ENCODE assay signal across 10 cellular contexts in genomic region chr1:12148958-12149790, GRCh38. TPM values are rescaled to one million over a fixed set of nuclear protein-coding genes. Genes with fewer than 3 reads are reported as not detected.
DNase-seq lines count a peak whose midpoint lies in the region; ATAC-seq and TF ChIP-seq lines count a peak whose summit lies in the region.
"Had no signal": no experiment of that assay in that cellular context is flagged by ENCODE, and none has a peak within 500 bp of the region (broad histone marks: within the 10 kb centered on the region; RNA-seq: fewer than 3 reads in every experiment).

No MANE protein-coding gene starts in this region.

- H3K14ac ChIP-seq in neuronal stem cell (ENCODE audit: low read length) = no peak overlapping the region

- H3K4me1 ChIP-seq in right lobe of liver (peaks cover 0 to 49% (median 13%) of the 10 kb centered on the region in 4 donors), neuronal stem cell (ENCODE audit: control insufficient read depth in 2 of 2, insufficient read depth in 1 of 2, low read depth in 1 of 2, low read length in 2 of 2) (peaks cover 3 to 7% of the 10 kb centered on the region in 2 donors)

- H3K4me2 ChIP-seq in neuronal stem cell (ENCODE audit: insufficient read depth, low read length, poor library complexity, severe bottlenecking) = no peak overlapping the region

- no peak overlapping the region for H4K91ac ChIP-seq in neuronal stem cell (ENCODE audit: low read depth, low read length, poor library complexity)

- no peak overlapping the region for H2BK12ac ChIP-seq in neuronal stem cell (ENCODE audit: low read length)

- H3K4me3 Mint-ChIP-seq in stimulated activated naive CD8-positive, alpha-beta T cell treated with anti-CD3 and anti-CD28 coated beads, Interleukin-15, Interleukin-2, amounts not matched to agents 100 ng/mL and 50 ng/mL, for 24 hours = no peak overlapping the region
- H3K4me3 Mint-ChIP-seq in activated CD4-positive, alpha-beta memory T cell treated with anti-CD3 and anti-CD28 coated beads for 36 hours = no peak overlapping the region

- H3K27me3 Mint-ChIP-seq in stimulated activated naive CD8-positive, alpha-beta T cell treated with anti-CD3 and anti-CD28 coated beads, Interleukin-15, Interleukin-2, amounts not matched to agents 100 ng/mL and 50 ng/mL, for 24 hours = no peaks in the 10 kb centered on the region
- no peaks in the 10 kb centered on the region for H3K27me3 Mint-ChIP-seq in activated CD4-positive, alpha-beta memory T cell treated with anti-CD3 and anti-CD28 coated beads for 36 hours

- H3K27me3 ChIP-seq in right lobe of liver (no peaks in the 10 kb centered on the region), neuronal stem cell (ENCODE audit: control insufficient read depth in 3 of 3, insufficient read depth in 3 of 3, low read depth in 1 of 3, low read length in 3 of 3) (peaks cover 0 to 10% (median 0%) of the 10 kb centered on the region in 3 experiments)

- H3K9me3 ChIP-seq in right lobe of liver = no peaks in the 10 kb centered on the region
- H3K9me3 ChIP-seq in neuronal stem cell (replicated peaks in 1 of 2; ENCODE audit: control insufficient read depth in 2 of 2, insufficient read depth in 1 of 2, low read depth in 1 of 2, low read length in 2 of 2) = peaks cover 0 to 4% of the 10 kb centered on the region in 2 donors

- H4K8ac ChIP-seq in neuronal stem cell (ENCODE audit: low read depth, low read length) = no peak overlapping the region

- peak overlapping the region; percentile 71 for H3K27ac Mint-ChIP-seq in stimulated activated naive CD8-positive, alpha-beta T cell treated with anti-CD3 and anti-CD28 coated beads, Interleukin-15, Interleukin-2, amounts not matched to agents 100 ng/mL and 50 ng/mL, for 24 hours
- peak overlapping the region; percentile 96 for H3K27ac Mint-ChIP-seq in activated CD4-positive, alpha-beta memory T cell treated with anti-CD3 and anti-CD28 coated beads for 36 hours
- H3K27ac Mint-ChIP-seq: progenitor cell of endocrine pancreas had no signal

- no peak for TF ChIP-seq POLR2A in right lobe of liver (IDR thresholded peaks at IDR 0.05)

- CTCF ChIA-PET in activated CD4-positive, alpha-beta memory T cell treated with anti-CD3 and anti-CD28 coated beads for 36 hours (lab: Charles Lee) = interaction anchor here (1.0 to 3.0 kb wide), 5 partner anchors 13 to 61 kb away, joined by 3 to 23 read pairs (median 5); no protein-coding TSS in a partner anchor

- no peak for ATAC-seq in stimulated activated naive CD8-positive, alpha-beta T cell treated with anti-CD3 and anti-CD28 coated beads, Interleukin-15, Interleukin-2, amounts not matched to agents 100 U/mL and 50 U/mL, for 24 hours
- ATAC-seq in right lobe of liver = no peak

- H3K4me1 Mint-ChIP-seq in stimulated activated naive CD8-positive, alpha-beta T cell treated with anti-CD3 and anti-CD28 coated beads, Interleukin-15, Interleukin-2, amounts not matched to agents 100 ng/mL and 50 ng/mL, for 24 hours (ENCODE audit: low read depth) = peaks cover 90% of the 10 kb centered on the region
- H3K4me1 Mint-ChIP-seq in activated CD4-positive, alpha-beta memory T cell treated with anti-CD3 and anti-CD28 coated beads for 36 hours (ENCODE audit: low read depth) = peaks cover 91% of the 10 kb centered on the region

- peaks cover 7% of the 10 kb centered on the region for H3K9me3 Mint-ChIP-seq in stimulated activated naive CD8-positive, alpha-beta T cell treated with anti-CD3 and anti-CD28 coated beads, Interleukin-15, Interleukin-2, amounts not matched to agents 100 ng/mL and 50 ng/mL, for 24 hours
- H3K9me3 Mint-ChIP-seq in activated CD4-positive, alpha-beta memory T cell treated with anti-CD3 and anti-CD28 coated beads for 36 hours = peaks cover 13% of the 10 kb centered on the region

- no peak overlapping the region for H3K4me3 ChIP-seq in right lobe of liver
- no peak overlapping the region for H3K4me3 ChIP-seq in neuronal stem cell (ENCODE audit: low read length in 2 of 2)

- no peak for TF ChIP-seq CTCF in right lobe of liver (IDR thresholded peaks at IDR 0.05)

- H2BK15ac ChIP-seq in neuronal stem cell (ENCODE audit: low read length) = no peak overlapping the region

- no peak overlapping the region for H2AFZ ChIP-seq in neuronal stem cell (ENCODE audit: low read length)

- H3K23ac ChIP-seq in neuronal stem cell (ENCODE audit: low read depth, low read length, poor library complexity) = no peak overlapping the region

- H3K36me3 ChIP-seq in right lobe of liver = no peaks in the 10 kb centered on the region
- H3K36me3 ChIP-seq in neuronal stem cell (replicated peaks in 1 of 2; ENCODE audit: control insufficient read depth in 2 of 2, insufficient read depth in 2 of 2, low read length in 2 of 2) = no peaks in the 10 kb centered on the region

- H3K36me3 Mint-ChIP-seq in stimulated activated naive CD8-positive, alpha-beta T cell treated with anti-CD3 and anti-CD28 coated beads, Interleukin-15, Interleukin-2, amounts not matched to agents 100 ng/mL and 50 ng/mL, for 24 hours (ENCODE audit: low read depth) = peaks cover 5% of the 10 kb centered on the region
- H3K36me3 Mint-ChIP-seq in activated CD4-positive, alpha-beta memory T cell treated with anti-CD3 and anti-CD28 coated beads for 36 hours = peaks cover 12% of the 10 kb centered on the region

- no peaks in the 10 kb centered on the region for H3K79me1 ChIP-seq in neuronal stem cell (ENCODE audit: low read depth, low read length)

- H2BK120ac ChIP-seq in neuronal stem cell (ENCODE audit: low read depth, low read length) = no peak overlapping the region

- POLR2A ChIA-PET in activated CD4-positive, alpha-beta memory T cell treated with anti-CD3 and anti-CD28 coated beads for 36 hours (lab: Charles Lee) = interaction anchor here (0.7 to 5.9 kb wide), 4 partner anchors 12 to 34 kb away, joined by 3 to 39 read pairs (median 16); no protein-coding TSS in a partner anchor

- H3K27ac ChIP-seq in right lobe of liver = peak overlapping the region; percentile 69 to 95 (median 90)
- H3K27ac ChIP-seq in neuronal stem cell (replicated peaks; ENCODE audit: low read length) = no peak overlapping the region

- DNase-seq in stimulated activated naive CD8-positive, alpha-beta T cell treated with anti-CD3 and anti-CD28 coated beads, Interleukin-15, Interleukin-2, amounts not matched to agents 100 U/mL and 50 U/mL, for 24 hours = no peak
- DNase-seq in activated CD4-positive, alpha-beta memory T cell treated with anti-CD3 and anti-CD28 coated beads for 36 hours = no peak
- DNase-seq in right lobe of liver (no peak), NCI-H345 (lab: John Stamatoyannopoulos, UW) (no peak), neuronal stem cell (ENCODE audit: low spot score) (no peak), superior temporal gyrus (ENCODE audit: extremely low spot score) (no peak), NCI-H1105 (lab: John Stamatoyannopoulos, UW) (no peak)
- DNase-seq: NCI-H748 treated with DMSO at 0.1 percent for 48 hours had no signal

- H2BK5ac ChIP-seq in neuronal stem cell (ENCODE audit: low read length) = no peak overlapping the region

- intact Hi-C loops in activated CD4-positive, alpha-beta memory T cell treated with anti-CD3 and anti-CD28 coated beads for 36 hours (cut with micrococcal nuclease) = loop anchor here (2.0 kb wide), 2 partner anchors 14 to 16 kb away; no protein-coding TSS in a partner anchor
- intact Hi-C loops in right lobe of liver (cut with DNase I) = no loop called here

- H2AK5ac ChIP-seq in neuronal stem cell (ENCODE audit: low read depth, low read length) = no peak overlapping the region

- no peak overlapping the region for H3K9ac ChIP-seq in neuronal stem cell (ENCODE audit: low read depth, low read length, poor library complexity)

- WGBS in right lobe of liver (ENCODE audit: insufficient coverage, low coverage, low lambda C conversion rate, missing lambda C conversion rate) = 71% methylated on average over 5 of the region's 5 CpGs
- WGBS in neuronal stem cell (ENCODE audit: extremely low coverage in 2 of 2, insufficient read length in 2 of 2, insufficient replicate concordance in 1 of 2), 2 donors = no CpG with 5 or more reads among the region's 5 CpGs

- H3K4ac ChIP-seq in neuronal stem cell (ENCODE audit: low read length) = no peak overlapping the region

- H3K18ac ChIP-seq in neuronal stem cell (ENCODE audit: low read length) = no peak overlapping the region

RNA-seq across cellular contexts. Expression of gene TNFRSF1B, which starts 17.6 kb away (rescaled TPM):
- 100 to 1,000 TPM; 201 to 211 TPM for total RNA-seq in activated CD4-positive, alpha-beta memory T cell treated with anti-CD3 and anti-CD28 coated beads for 36 hours
- total RNA-seq in right lobe of liver = 10 to 100 TPM; 12.9 to 56.9 (median 26.5) TPM
- polyA plus RNA-seq in neuronal stem cell (2013, experiment 1 of 2) = 0.73 TPM
- polyA plus RNA-seq in neuronal stem cell (2013, experiment 2 of 2) = 0.68 TPM
- total RNA-seq: progenitor cell of endocrine pancreas had no signal
